ENCODE assay signal across 2 cellular contexts in the genomic region with DNA sequence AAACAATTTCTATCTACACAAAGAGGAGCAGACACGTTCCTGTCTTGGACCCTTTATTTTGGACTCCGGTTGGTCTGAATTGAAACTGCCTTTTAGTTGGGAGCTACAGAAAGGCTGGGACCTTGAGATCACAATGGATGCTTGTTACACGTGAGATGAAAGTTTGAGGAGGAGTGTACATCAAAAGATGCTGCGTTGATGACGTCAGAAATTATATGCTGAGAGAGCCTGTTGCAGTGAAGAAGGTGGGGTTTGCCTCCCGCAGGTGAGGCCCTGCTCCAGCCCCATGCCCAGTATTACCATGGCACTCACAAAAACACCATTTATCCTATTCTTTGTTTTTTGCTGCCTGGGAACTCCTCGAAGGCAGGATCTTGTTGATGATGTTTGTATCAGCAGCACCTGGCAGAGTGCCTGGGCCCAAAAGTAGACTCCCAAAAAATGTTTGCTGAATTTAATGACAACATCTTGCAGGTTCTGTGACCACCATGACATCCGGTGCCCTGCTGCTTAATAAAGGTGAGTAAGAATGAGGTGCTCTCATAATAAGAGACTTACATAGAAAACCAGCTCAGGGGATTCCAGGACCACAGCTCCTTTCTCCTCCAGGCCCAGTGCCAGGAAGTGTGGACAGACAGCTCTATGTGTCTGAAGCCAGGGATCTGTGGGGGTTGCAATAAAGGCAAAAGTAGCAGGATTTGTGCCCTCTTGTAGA.
TF ChIP-seq lines count a peak whose summit lies in the region.

No MANE protein-coding gene starts in this region.

TF ChIP-seq in HepG2, 621 proteins besides CTCF, POLR2A, EP300 and RAD21 (continues in another document):
- TF ChIP-seq ATF7 (IDR thresholded peaks at IDR 0.05) (peak; percentile 95), ATF7 (CRISPR knock-in tag; IDR thresholded peaks at IDR 0.05) (no peak), ZSCAN12 (CRISPR knock-in tag; IDR thresholded peaks at IDR 0.05) (no peak), ATRX (CRISPR knock-in tag; IDR thresholded peaks at IDR 0.05; ENCODE audit: borderline replicate concordance) (no peak), JUN (CRISPR knock-in tag; IDR thresholded peaks at IDR 0.05) (no peak), DNMT3B (CRISPR knock-in tag; conservative IDR thresholded peaks at IDR 0.05) (no peak), RXRB (CRISPR knock-in tag; IDR thresholded peaks at IDR 0.05; ENCODE audit: borderline replicate concordance) (no peak), CREB1 (IDR thresholded peaks at IDR 0.05) (peak; percentile 95), CREB1 (CRISPR knock-in tag; IDR thresholded peaks at IDR 0.05) (no peak)
- TF ChIP-seq, protein P1, sequence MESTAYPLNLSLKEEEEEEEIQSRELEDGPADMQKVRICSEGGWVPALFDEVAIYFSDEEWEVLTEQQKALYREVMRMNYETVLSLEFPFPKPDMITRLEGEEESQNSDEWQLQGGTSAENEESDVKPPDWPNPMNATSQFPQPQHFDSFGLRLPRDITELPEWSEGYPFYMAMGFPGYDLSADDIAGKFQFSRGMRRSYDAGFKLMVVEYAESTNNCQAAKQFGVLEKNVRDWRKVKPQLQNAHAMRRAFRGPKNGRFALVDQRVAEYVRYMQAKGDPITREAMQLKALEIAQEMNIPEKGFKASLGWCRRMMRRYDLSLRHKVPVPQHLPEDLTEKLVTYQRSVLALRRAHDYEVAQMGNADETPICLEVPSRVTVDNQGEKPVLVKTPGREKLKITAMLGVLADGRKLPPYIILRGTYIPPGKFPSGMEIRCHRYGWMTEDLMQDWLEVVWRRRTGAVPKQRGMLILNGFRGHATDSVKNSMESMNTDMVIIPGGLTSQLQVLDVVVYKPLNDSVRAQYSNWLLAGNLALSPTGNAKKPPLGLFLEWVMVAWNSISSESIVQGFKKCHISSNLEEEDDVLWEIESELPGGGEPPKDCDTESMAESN (CRISPR knock-in tag; conservative IDR thresholded peaks at IDR 0.05) = no peak
- TF ChIP-seq, protein P2, sequence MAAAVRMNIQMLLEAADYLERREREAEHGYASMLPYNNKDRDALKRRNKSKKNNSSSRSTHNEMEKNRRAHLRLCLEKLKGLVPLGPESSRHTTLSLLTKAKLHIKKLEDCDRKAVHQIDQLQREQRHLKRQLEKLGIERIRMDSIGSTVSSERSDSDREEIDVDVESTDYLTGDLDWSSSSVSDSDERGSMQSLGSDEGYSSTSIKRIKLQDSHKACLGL (CRISPR knock-in tag; IDR thresholded peaks at IDR 0.05) = no peak
- TF ChIP-seq, protein P3, sequence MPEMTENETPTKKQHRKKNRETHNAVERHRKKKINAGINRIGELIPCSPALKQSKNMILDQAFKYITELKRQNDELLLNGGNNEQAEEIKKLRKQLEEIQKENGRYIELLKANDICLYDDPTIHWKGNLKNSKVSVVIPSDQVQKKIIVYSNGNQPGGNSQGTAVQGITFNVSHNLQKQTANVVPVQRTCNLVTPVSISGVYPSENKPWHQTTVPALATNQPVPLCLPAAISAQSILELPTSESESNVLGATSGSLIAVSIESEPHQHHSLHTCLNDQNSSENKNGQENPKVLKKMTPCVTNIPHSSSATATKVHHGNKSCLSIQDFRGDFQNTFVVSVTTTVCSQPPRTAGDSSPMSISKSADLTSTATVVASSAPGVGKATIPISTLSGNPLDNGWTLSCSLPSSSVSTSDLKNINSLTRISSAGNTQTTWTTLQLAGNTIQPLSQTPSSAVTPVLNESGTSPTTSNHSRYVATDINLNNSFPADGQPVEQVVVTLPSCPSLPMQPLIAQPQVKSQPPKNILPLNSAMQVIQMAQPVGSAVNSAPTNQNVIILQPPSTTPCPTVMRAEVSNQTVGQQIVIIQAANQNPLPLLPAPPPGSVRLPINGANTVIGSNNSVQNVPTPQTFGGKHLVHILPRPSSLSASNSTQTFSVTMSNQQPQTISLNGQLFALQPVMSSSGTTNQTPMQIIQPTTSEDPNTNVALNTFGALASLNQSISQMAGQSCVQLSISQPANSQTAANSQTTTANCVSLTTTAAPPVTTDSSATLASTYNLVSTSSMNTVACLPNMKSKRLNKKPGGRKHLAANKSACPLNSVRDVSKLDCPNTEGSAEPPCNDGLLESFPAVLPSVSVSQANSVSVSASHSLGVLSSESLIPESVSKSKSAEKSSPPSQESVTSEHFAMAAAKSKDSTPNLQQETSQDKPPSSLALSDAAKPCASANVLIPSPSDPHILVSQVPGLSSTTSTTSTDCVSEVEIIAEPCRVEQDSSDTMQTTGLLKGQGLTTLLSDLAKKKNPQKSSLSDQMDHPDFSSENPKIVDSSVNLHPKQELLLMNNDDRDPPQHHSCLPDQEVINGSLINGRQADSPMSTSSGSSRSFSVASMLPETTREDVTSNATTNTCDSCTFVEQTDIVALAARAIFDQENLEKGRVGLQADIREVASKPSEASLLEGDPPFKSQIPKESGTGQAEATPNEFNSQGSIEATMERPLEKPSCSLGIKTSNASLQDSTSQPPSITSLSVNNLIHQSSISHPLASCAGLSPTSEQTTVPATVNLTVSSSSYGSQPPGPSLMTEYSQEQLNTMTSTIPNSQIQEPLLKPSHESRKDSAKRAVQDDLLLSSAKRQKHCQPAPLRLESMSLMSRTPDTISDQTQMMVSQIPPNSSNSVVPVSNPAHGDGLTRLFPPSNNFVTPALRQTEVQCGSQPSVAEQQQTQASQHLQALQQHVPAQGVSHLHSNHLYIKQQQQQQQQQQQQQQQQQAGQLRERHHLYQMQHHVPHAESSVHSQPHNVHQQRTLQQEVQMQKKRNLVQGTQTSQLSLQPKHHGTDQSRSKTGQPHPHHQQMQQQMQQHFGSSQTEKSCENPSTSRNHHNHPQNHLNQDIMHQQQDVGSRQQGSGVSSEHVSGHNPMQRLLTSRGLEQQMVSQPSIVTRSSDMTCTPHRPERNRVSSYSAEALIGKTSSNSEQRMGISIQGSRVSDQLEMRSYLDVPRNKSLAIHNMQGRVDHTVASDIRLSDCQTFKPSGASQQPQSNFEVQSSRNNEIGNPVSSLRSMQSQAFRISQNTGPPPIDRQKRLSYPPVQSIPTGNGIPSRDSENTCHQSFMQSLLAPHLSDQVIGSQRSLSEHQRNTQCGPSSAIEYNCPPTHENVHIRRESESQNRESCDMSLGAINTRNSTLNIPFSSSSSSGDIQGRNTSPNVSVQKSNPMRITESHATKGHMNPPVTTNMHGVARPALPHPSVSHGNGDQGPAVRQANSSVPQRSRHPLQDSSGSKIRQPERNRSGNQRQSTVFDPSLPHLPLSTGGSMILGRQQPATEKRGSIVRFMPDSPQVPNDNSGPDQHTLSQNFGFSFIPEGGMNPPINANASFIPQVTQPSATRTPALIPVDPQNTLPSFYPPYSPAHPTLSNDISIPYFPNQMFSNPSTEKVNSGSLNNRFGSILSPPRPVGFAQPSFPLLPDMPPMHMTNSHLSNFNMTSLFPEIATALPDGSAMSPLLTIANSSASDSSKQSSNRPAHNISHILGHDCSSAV (CRISPR knock-in tag; IDR thresholded peaks at IDR 0.05; ENCODE audit: borderline replicate concordance) = no peak

TF ChIP-seq in K562, 482 proteins besides CTCF, POLR2A, EP300 and RAD21:
- TF ChIP-seq SP2 (IDR thresholded peaks at IDR 0.05; ENCODE audit: extremely low read depth, low read depth, low read length, poor library complexity, severe bottlenecking) (no peak), CBX5 (IDR thresholded peaks at IDR 0.05; ENCODE audit: borderline replicate concordance, low read depth) (no peak), ATF1 (CRISPR knock-in tag; IDR thresholded peaks at IDR 0.05) (no peak), ATF1 (tag; IDR thresholded peaks at IDR 0.05) (peak; percentile 28; the same call in 1 of the 2 replicates), MAFK (IDR thresholded peaks at IDR 0.05; ENCODE audit: low read length) (no peak), RBM14 (IDR thresholded peaks at IDR 0.05; ENCODE audit: borderline replicate concordance, insufficient read depth, low read depth, low read length) (no peak), ZNF668 (CRISPR knock-in tag; IDR thresholded peaks at IDR 0.05) (no peak), ZNF584 (CRISPR knock-in tag; IDR thresholded peaks at IDR 0.05; ENCODE audit: low read depth) (no peak), FOXP1 (CRISPR knock-in tag; IDR thresholded peaks at IDR 0.05) (no peak), CHD4 (IDR thresholded peaks at IDR 0.05; ENCODE audit: insufficient read depth, insufficient replicate concordance, low read depth, low read length, poor library complexity, severe bottlenecking) (no peak)
- TF ChIP-seq, protein P4, sequence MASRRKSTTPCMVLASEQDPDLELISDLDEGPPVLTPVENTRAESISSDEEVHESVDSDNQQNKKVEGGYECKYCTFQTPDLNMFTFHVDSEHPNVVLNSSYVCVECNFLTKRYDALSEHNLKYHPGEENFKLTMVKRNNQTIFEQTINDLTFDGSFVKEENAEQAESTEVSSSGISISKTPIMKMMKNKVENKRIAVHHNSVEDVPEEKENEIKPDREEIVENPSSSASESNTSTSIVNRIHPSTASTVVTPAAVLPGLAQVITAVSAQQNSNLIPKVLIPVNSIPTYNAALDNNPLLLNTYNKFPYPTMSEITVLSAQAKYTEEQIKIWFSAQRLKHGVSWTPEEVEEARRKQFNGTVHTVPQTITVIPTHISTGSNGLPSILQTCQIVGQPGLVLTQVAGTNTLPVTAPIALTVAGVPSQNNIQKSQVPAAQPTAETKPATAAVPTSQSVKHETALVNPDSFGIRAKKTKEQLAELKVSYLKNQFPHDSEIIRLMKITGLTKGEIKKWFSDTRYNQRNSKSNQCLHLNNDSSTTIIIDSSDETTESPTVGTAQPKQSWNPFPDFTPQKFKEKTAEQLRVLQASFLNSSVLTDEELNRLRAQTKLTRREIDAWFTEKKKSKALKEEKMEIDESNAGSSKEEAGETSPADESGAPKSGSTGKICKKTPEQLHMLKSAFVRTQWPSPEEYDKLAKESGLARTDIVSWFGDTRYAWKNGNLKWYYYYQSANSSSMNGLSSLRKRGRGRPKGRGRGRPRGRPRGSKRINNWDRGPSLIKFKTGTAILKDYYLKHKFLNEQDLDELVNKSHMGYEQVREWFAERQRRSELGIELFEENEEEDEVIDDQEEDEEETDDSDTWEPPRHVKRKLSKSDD (conservative IDR thresholded peaks at IDR 0.05; ENCODE audit: low read length) = no peak
- TF ChIP-seq, protein P5, sequence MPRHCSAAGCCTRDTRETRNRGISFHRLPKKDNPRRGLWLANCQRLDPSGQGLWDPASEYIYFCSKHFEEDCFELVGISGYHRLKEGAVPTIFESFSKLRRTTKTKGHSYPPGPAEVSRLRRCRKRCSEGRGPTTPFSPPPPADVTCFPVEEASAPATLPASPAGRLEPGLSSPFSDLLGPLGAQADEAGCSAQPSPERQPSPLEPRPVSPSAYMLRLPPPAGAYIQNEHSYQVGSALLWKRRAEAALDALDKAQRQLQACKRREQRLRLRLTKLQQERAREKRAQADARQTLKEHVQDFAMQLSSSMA (CRISPR knock-in tag; IDR thresholded peaks at IDR 0.05) = no peak
- TF ChIP-seq, protein P6, sequence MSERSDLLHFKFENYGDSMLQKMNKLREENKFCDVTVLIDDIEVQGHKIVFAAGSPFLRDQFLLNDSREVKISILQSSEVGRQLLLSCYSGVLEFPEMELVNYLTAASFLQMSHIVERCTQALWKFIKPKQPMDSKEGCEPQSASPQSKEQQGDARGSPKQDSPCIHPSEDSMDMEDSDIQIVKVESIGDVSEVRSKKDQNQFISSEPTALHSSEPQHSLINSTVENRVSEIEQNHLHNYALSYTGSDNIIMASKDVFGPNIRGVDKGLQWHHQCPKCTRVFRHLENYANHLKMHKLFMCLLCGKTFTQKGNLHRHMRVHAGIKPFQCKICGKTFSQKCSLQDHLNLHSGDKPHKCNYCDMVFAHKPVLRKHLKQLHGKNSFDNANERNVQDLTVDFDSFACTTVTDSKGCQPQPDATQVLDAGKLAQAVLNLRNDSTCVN (CRISPR knock-in tag; IDR thresholded peaks at IDR 0.05) = no peak
- TF ChIP-seq, protein P7, sequence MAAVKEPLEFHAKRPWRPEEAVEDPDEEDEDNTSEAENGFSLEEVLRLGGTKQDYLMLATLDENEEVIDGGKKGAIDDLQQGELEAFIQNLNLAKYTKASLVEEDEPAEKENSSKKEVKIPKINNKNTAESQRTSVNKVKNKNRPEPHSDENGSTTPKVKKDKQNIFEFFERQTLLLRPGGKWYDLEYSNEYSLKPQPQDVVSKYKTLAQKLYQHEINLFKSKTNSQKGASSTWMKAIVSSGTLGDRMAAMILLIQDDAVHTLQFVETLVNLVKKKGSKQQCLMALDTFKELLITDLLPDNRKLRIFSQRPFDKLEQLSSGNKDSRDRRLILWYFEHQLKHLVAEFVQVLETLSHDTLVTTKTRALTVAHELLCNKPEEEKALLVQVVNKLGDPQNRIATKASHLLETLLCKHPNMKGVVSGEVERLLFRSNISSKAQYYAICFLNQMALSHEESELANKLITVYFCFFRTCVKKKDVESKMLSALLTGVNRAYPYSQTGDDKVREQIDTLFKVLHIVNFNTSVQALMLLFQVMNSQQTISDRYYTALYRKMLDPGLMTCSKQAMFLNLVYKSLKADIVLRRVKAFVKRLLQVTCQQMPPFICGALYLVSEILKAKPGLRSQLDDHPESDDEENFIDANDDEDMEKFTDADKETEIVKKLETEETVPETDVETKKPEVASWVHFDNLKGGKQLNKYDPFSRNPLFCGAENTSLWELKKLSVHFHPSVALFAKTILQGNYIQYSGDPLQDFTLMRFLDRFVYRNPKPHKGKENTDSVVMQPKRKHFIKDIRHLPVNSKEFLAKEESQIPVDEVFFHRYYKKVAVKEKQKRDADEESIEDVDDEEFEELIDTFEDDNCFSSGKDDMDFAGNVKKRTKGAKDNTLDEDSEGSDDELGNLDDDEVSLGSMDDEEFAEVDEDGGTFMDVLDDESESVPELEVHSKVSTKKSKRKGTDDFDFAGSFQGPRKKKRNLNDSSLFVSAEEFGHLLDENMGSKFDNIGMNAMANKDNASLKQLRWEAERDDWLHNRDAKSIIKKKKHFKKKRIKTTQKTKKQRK (IDR thresholded peaks at IDR 0.05; ENCODE audit: borderline replicate concordance, low read depth, low read length) = no peak
- TF ChIP-seq, protein P8, sequence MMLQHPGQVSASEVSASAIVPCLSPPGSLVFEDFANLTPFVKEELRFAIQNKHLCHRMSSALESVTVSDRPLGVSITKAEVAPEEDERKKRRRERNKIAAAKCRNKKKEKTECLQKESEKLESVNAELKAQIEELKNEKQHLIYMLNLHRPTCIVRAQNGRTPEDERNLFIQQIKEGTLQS (IDR thresholded peaks at IDR 0.05) = peak; percentile 39; the same call in 1 of the 2 replicates
- TF ChIP-seq, protein P8 (CRISPR knock-in tag; conservative IDR thresholded peaks at IDR 0.05) = no peak
